In genomic region chr10:125964558-125964957, GRCh38 we compare ENCODE assay signal across 31 cellular contexts.
"Had no signal": no experiment of that assay in that cellular context is flagged by ENCODE, and none has a peak within 500 bp of the region (broad histone marks: within the 10 kb centered on the region; RNA-seq: fewer than 3 reads in every experiment).

No MANE protein-coding gene starts in this region.

- H3K4me3 ChIP-seq: adrenal gland, ascending aorta, body of pancreas, breast epithelium, cardiac muscle cell had no signal

- H3K9me3 ChIP-seq: adrenal gland, body of pancreas had no signal

- ATAC-seq: activated naive CD4-positive, alpha-beta T cell treated with anti-CD3 and anti-CD28 coated beads, Interleukin-2, amount 50 U/mL, for 72 hours; activated naive CD8-positive, alpha-beta T cell treated with anti-CD3 and anti-CD28 coated beads, Interleukin-2, amount 50 U/mL, for 24 hours; activated T-cell treated with anti-CD3 and anti-CD28 coated beads, Interleukin-2, amount 50 U/mL, for 4 hours; activated T-cell treated with anti-CD3 and anti-CD28 coated beads, Interleukin-2, amount 50 U/mL, for 72 hours; activated T-helper 17 cell treated with anti-CD3 and anti-CD28 coated beads, Interleukin-2, amount 50 U/mL, for 72 hours; body of pancreas had no signal

- H3K4me1 ChIP-seq: adrenal gland, ascending aorta, body of pancreas, breast epithelium had no signal

- H3K27ac ChIP-seq: adrenal gland, ascending aorta, body of pancreas, brain microvascular endothelial cell, breast epithelium, cardiac muscle cell had no signal

- H3K36me3 ChIP-seq: adrenal gland, ascending aorta, brain microvascular endothelial cell, breast epithelium, cardiac muscle cell had no signal

- DNase-seq: activated effector memory CD4-positive, alpha-beta T cell treated with anti-CD3 and anti-CD28 coated beads, Interleukin-2, amount 50 U/mL, for 16 hours; activated effector memory CD4-positive, alpha-beta T cell treated with Interleukin-2 at 50 U/mL for 16 hours; activated gamma-delta T cell; activated gamma-delta T cell treated with Interleukin-2 at 50 U/mL for 16 hours; activated naive CD4-positive, alpha-beta T cell; activated naive CD4-positive, alpha-beta T cell treated with anti-CD3 and anti-CD28 coated beads for 36 hours; activated naive CD4-positive, alpha-beta T cell treated with anti-CD3 and anti-CD28 coated beads, Interleukin-2, amount 10 ng/mL, durations not matched to agents 7 days and 5 days; activated naive CD4-positive, alpha-beta T cell treated with anti-CD3 and anti-CD28 coated beads, Interleukin-2, amount 50 U/mL, for 16 hours; activated naive CD4-positive, alpha-beta T cell treated with Interleukin-2 at 50 U/mL for 16 hours; activated naive CD8-positive, alpha-beta T cell treated with anti-CD3 and anti-CD28 coated beads for 36 hours; activated naive CD8-positive, alpha-beta T cell treated with anti-CD3 and anti-CD28 coated beads, Interleukin-2, amount 10 ng/mL, durations not matched to agents 7 days and 5 days; activated naive CD8-positive, alpha-beta T cell treated with anti-CD3 and anti-CD28 coated beads, Interleukin-2, amount 50 U/mL, for 24 hours; activated T-cell treated with anti-CD3 and anti-CD28 coated beads, Interleukin-2, amount 50 U/mL, for 24 hours; activated T-cell treated with anti-CD3 and anti-CD28 coated beads, Interleukin-2, amount 50 U/mL, for 4 hours; activated T-cell treated with anti-CD3 and anti-CD28 coated beads, Interleukin-2, amount 50 U/mL, for 48 hours; activated T-cell treated with anti-CD3 and anti-CD28 coated beads, Interleukin-2, amount 50 U/mL, for 72 hours; adrenal gland; amniotic stem cell; amygdala; anterior cingulate cortex; aorta; body of pancreas; brain microvascular endothelial cell; caudate nucleus; central memory CD4-positive, alpha-beta T cell; cerebellar nuclear complex had no signal
